ENCODE assay signal across 1 cellular context in the genomic region with DNA sequence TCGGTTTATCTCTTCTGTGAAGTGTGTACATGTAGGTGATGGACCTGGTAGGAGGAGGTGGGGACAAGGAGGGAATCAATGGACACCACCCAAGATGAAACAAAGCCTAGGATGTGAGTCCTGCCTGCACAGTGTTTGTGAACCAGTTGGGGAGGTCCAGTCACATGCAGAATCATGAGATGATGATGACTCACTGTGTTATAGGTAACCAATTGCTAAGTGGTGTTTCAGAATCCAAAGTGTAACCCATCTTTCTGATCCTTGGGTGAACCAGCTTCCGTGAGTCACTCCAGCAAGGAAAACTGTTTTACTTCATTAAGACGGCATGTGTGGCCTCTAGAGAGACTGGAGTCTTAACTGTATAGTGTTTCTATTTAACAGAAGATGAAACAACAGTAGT.
TF ChIP-seq lines count a peak whose summit lies in the region.

No MANE protein-coding gene starts in this region.

TF ChIP-seq in IMR-90, 13 proteins besides CTCF, POLR2A, EP300 and RAD21:
- TF ChIP-seq NFE2L2 (IDR thresholded peaks at IDR 0.05; ENCODE audit: low read depth, low read length) (no peak), SMC3 (IDR thresholded peaks at IDR 0.05; ENCODE audit: low read depth, low read length) (no peak), CEBPB (IDR thresholded peaks at IDR 0.05; ENCODE audit: low read depth, low read length) (no peak), FOS (IDR thresholded peaks at IDR 0.05; ENCODE audit: low read depth, low read length) (no peak), RFX5 (IDR thresholded peaks at IDR 0.05; ENCODE audit: low read depth, low read length) (no peak), MAZ (IDR thresholded peaks at IDR 0.05; ENCODE audit: borderline replicate concordance, low read depth, low read length) (no peak), CHD1 (IDR thresholded peaks at IDR 0.05; ENCODE audit: low read depth, low read length) (no peak), MXI1 (IDR thresholded peaks at IDR 0.05; ENCODE audit: borderline replicate concordance, low read depth, low read length) (no peak), RCOR1 (IDR thresholded peaks at IDR 0.05; ENCODE audit: insufficient replicate concordance, low read length) (no peak)
- TF ChIP-seq, protein P1, sequence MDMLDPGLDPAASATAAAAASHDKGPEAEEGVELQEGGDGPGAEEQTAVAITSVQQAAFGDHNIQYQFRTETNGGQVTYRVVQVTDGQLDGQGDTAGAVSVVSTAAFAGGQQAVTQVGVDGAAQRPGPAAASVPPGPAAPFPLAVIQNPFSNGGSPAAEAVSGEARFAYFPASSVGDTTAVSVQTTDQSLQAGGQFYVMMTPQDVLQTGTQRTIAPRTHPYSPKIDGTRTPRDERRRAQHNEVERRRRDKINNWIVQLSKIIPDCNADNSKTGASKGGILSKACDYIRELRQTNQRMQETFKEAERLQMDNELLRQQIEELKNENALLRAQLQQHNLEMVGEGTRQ (IDR thresholded peaks at IDR 0.05; ENCODE audit: low read depth, low read length): no peak
- TF ChIP-seq, protein P2, sequence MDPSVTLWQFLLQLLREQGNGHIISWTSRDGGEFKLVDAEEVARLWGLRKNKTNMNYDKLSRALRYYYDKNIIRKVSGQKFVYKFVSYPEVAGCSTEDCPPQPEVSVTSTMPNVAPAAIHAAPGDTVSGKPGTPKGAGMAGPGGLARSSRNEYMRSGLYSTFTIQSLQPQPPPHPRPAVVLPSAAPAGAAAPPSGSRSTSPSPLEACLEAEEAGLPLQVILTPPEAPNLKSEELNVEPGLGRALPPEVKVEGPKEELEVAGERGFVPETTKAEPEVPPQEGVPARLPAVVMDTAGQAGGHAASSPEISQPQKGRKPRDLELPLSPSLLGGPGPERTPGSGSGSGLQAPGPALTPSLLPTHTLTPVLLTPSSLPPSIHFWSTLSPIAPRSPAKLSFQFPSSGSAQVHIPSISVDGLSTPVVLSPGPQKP (IDR thresholded peaks at IDR 0.05; ENCODE audit: borderline replicate concordance, low read depth, low read length): no peak
